In the genomic region with DNA sequence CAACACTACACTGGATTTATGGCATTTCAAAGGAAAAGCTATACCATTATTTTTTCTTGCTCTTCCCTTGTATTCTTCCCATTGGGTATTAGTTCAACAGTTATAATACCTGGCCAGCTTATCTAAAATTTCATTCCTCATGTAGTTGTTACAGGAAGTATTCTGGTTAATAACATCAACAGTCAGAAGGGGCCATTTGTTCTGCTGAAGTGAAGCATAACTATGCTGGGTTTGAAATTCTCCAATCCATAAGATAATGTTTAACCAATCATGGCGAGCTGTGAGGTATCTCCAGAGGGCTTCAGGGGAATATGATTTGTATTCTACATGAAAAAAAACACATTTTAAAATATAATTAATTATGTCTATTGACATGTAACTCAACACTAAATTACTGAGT, we compare ENCODE assay signal across 19 cellular contexts. TPM values are rescaled to one million over a fixed set of nuclear protein-coding genes. Genes with fewer than 3 reads are reported as not detected.
DNase-seq lines count a peak whose midpoint lies in the region; ATAC-seq, FAIRE-seq and TF ChIP-seq lines count a peak whose summit lies in the region.
"Had no signal": no experiment of that assay in that cellular context is flagged by ENCODE, and none has a peak within 500 bp of the region (broad histone marks: within the 10 kb centered on the region; RNA-seq: fewer than 3 reads in every experiment).

No MANE protein-coding gene starts in this region.

- no peak overlapping the region for H3K4me3 ChIP-seq in CD8-positive, alpha-beta T cell (ENCODE audit: low read depth, low read length)
- H3K4me3 ChIP-seq: GM12878 had no signal

- H3K27me3 Mint-ChIP-seq in CD8-positive, alpha-beta T cell (ENCODE audit: low read depth), result no peaks in the 10 kb centered on the region
- H3K27me3 Mint-ChIP-seq: CD4-positive, alpha-beta memory T cell had no signal

- H3K4me3 Mint-ChIP-seq in CD8-positive, alpha-beta T cell, result no peak overlapping the region
- H3K4me3 Mint-ChIP-seq: CD4-positive, alpha-beta memory T cell had no signal

- ATAC-seq in GM21390 (IDR thresholded peaks at IDR 0.05; ENCODE audit: unreplicated experiment), result no peak
- ATAC-seq in CD8-positive, alpha-beta T cell, result no peak
- ATAC-seq: GM12878 had no signal

- TF ChIP-seq POLR2A in H54 (IDR thresholded peaks at IDR 0.05; ENCODE audit: low read depth, low read length), result no peak

- no peak overlapping the region for H3K27ac ChIP-seq in CD8-positive, alpha-beta T cell (ENCODE audit: low read depth, low read length)

- H3K9me3 Mint-ChIP-seq in CD8-positive, alpha-beta T cell, result no peaks in the 10 kb centered on the region
- H3K9me3 Mint-ChIP-seq: CD4-positive, alpha-beta memory T cell had no signal

- no peaks in the 10 kb centered on the region for H3K9me3 ChIP-seq in CD8-positive, alpha-beta T cell (ENCODE audit: low read length)
- H3K9me3 ChIP-seq: Caco-2 had no signal

- no peak for TF ChIP-seq CTCF in CD8-positive, alpha-beta T cell (IDR thresholded peaks at IDR 0.05)

- POLR2A ChIA-PET in CD8-positive, alpha-beta T cell (lab: Charles Lee), result interaction anchor here (0.9 to 1.1 kb wide), 2 partner anchors 43 to 99 kb away, joined by 3 to 4 read pairs; a partner anchor contains a TSS

- intact Hi-C loops in CD8-positive, alpha-beta T cell (cut with DNase I, micrococcal nuclease), result no loop called here

- H3K27ac Mint-ChIP-seq in CD8-positive, alpha-beta T cell, result no peak overlapping the region
- H3K27ac Mint-ChIP-seq: CD4-positive, alpha-beta memory T cell had no signal

- no peaks in the 10 kb centered on the region for H3K4me1 ChIP-seq in CD8-positive, alpha-beta T cell (ENCODE audit: insufficient read depth, low read length)
- H3K4me1 ChIP-seq: Caco-2 had no signal

- CTCF ChIA-PET in CD8-positive, alpha-beta T cell (lab: Charles Lee), result interaction anchor here (0.7 to 2.0 kb wide), 2 partner anchors 9 to 28 kb away, joined by 3 to 5 read pairs; no protein-coding TSS in a partner anchor

- H3K36me3 Mint-ChIP-seq in CD8-positive, alpha-beta T cell, result peaks cover 78% of the 10 kb centered on the region

- DNase-seq in glomerular visceral epithelial cell (ENCODE audit: extremely low spot score), result peak; percentile 2
- peak; percentile 3 for DNase-seq in left kidney (ENCODE audit: low read depth, low spot score)
- peak; percentile 65 for DNase-seq in renal cortical epithelial cell (ENCODE audit: low read depth)
- DNase-seq in CD8-positive, alpha-beta T cell, result no peak
- no peak for DNase-seq in H54 (ENCODE audit: insufficient read length, low spot score)
- DNase-seq: C1 segment of cervical spinal cord; Caco-2; CD4-positive, alpha-beta memory T cell; DMS 273 treated with DMSO at 0.1 percent for 48 hours; DMS79; EL; GDM1; GOT3; H7; HCEC 1CT had no signal

- no peak for FAIRE-seq in H54 (lab: Jason Lieb, UNC)
- FAIRE-seq: D721Med, GM12878, GM18507 had no signal

- peaks cover 2% of the 10 kb centered on the region for H3K4me1 Mint-ChIP-seq in CD8-positive, alpha-beta T cell (ENCODE audit: low read depth)

- H3K36me3 ChIP-seq in CD8-positive, alpha-beta T cell (ENCODE audit: insufficient read depth, low read length), result peaks cover 33% of the 10 kb centered on the region

- no peaks in the 10 kb centered on the region for H3K27me3 ChIP-seq in CD8-positive, alpha-beta T cell (ENCODE audit: insufficient read depth, low read length)

RNA-seq across cellular contexts. Expression of a gene that starts 43.4 kb away (rescaled TPM):
- 68.8 and 146 TPM in 2 replicates for total RNA-seq in renal cortical epithelial cell
- total RNA-seq in CD8-positive, alpha-beta T cell, result 10 to 100 TPM; 41.9 to 42.4 TPM

Comparison
In these comparisons a context has a peak if more than half of its experiments do, and no peak if none do; other contexts are left out.
1. DNase-seq: peak in glomerular visceral epithelial cell (single experiment), left kidney (single experiment) and renal cortical epithelial cell (single experiment); none in CD8-positive, alpha-beta T cell (0 of 7) and H54 (single experiment).